Comparison of ENCODE assay signal across 16 cellular contexts in the genomic region with DNA sequence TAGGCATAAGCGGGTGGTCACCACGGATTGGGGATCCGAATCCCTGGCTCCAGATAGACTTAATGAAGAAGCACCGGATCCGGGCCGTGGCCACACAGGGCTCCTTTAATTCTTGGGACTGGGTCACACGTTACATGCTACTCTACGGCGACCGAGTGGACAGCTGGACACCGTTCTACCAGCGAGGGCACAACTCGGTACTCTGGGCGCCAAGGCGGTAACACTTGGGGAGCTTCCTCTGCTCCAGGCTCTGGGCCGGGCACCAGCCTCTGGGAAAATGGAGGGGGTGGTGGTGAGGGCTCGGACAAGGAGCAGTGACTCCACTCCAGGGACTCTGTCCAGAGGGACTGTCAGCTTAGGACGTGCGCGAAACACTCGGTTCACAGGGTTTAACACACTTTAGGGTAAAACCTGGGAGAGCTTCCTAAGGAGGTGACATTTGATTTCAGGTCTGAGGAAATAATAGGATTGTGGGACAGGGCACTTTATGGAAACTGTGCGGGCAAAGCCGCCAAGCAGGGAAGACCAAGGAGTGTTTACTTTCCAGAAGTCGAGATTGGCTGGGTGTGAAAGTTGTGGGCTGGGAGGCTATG. TPM values are rescaled to one million over a fixed set of nuclear protein-coding genes. Genes with fewer than 3 reads are reported as not detected.
DNase-seq lines count a peak whose midpoint lies in the region; ATAC-seq, FAIRE-seq and TF ChIP-seq lines count a peak whose summit lies in the region.
"Had no signal": no experiment of that assay in that cellular context is flagged by ENCODE, and none has a peak within 500 bp of the region (broad histone marks: within the 10 kb centered on the region; RNA-seq: fewer than 3 reads in every experiment).

No MANE protein-coding gene starts in this region.

- H3K23ac ChIP-seq in H1 (ENCODE audit: insufficient read length): no peak overlapping the region
- peak overlapping the region; percentile 48 for H3K23ac ChIP-seq in mesendoderm (ENCODE audit: low read length)

- ATAC-seq in HG03280 (IDR thresholded peaks at IDR 0.05; ENCODE audit: unreplicated experiment) (no peak), GM21619 (IDR thresholded peaks at IDR 0.05; ENCODE audit: unreplicated experiment) (no peak)
- ATAC-seq: K562; stimulated activated naive CD8-positive, alpha-beta T cell treated with anti-CD3 and anti-CD28 coated beads, Interleukin-15, amount 100 ng/mL, for 72 hours had no signal

- intact Hi-C loops in stomach (cut with DNase I; ENCODE audit: low total_unique reads): loop anchor here (10.0 kb wide), 1 partner anchor 99 kb away; no protein-coding TSS in a partner anchor

- H3K4ac ChIP-seq in H1 (replicated peaks; ENCODE audit: insufficient read length, low read depth, low read length) (no peak overlapping the region), mesendoderm (ENCODE audit: low read depth, low read length) (no peak overlapping the region)

- CTCF ChIA-PET in H1 (lab: Charles Lee; ENCODE audit: partially characterized antibody): interaction anchor here (0.7 to 3.4 kb wide), 19 partner anchors 9 to 135 kb away, joined by 3 to 22 read pairs (median 4); partner anchors contain the start of genes PSMC3IP and TUBG2

- H3K56ac ChIP-seq in H1 (replicated peaks; ENCODE audit: insufficient read length, low read depth, low read length): no peak overlapping the region
- H3K56ac ChIP-seq in mesendoderm (ENCODE audit: low read length): no peak overlapping the region

- H3K27ac ChIP-seq in H1 (ENCODE audit: low read depth, low read length) (no peak overlapping the region), mesendoderm (ENCODE audit: low read depth, low read length) (no peak overlapping the region), stomach (peak overlapping the region; percentile 35 to 99 (median 74))

- H4K91ac ChIP-seq in H1 (replicated peaks; ENCODE audit: insufficient read length, low read length): no peak overlapping the region

- H3K79me1 ChIP-seq in H1 (ENCODE audit: low read depth, low read length): no peaks in the 10 kb centered on the region
- H3K79me1 ChIP-seq in mesendoderm (ENCODE audit: low read length): no peaks in the 10 kb centered on the region

- H4K20me1 ChIP-seq in H1 (replicated peaks in 1 of 2; ENCODE audit: control insufficient read depth in 1 of 2, insufficient read depth in 2 of 2, low read length in 2 of 2): peaks cover 0 to 5% of the 10 kb centered on the region in 2 experiments

- H3K79me2 ChIP-seq in H1 (ENCODE audit: control insufficient read depth in 1 of 2, insufficient read depth in 2 of 2, low read length in 2 of 2) (no peaks in the 10 kb centered on the region), mesendoderm (ENCODE audit: control insufficient read depth, insufficient read depth, low read length) (no peaks in the 10 kb centered on the region)

- H3K9ac ChIP-seq in NT2/D1 (ENCODE audit: insufficient read length, low read depth) (peak overlapping the region; percentile 57), H1 (replicated peaks in 1 of 4; ENCODE audit: extremely low read depth in 1 of 4, low read depth in 3 of 4, low read length in 3 of 4) (no peak overlapping the region), mesendoderm (ENCODE audit: low read length) (peak overlapping the region; percentile 30)

- FAIRE-seq in H1 (lab: Jason Lieb, UNC): no peak
- FAIRE-seq: islet of Langerhans, K562 had no signal

- POLR2A ChIA-PET in H1 (lab: Charles Lee; ENCODE audit: partially characterized antibody): interaction anchor here (0.8 to 2.4 kb wide), 16 partner anchors 8 to 148 kb away, joined by 3 to 16 read pairs (median 4); partner anchors contain the start of genes NAGLU, VPS25 and WNK4

- no peak overlapping the region for H2AK5ac ChIP-seq in H1 (ENCODE audit: low read depth, low read length)
- no peak overlapping the region for H2AK5ac ChIP-seq in mesendoderm (ENCODE audit: low read length)

- no peak for TF ChIP-seq EP300 in H1 (IDR thresholded peaks at IDR 0.05; ENCODE audit: borderline replicate concordance in 1 of 2, low read depth in 2 of 2, low read length in 2 of 2)
- no peak for TF ChIP-seq EP300 in stomach (IDR thresholded peaks at IDR 0.05)

- TF ChIP-seq RAD21 in H1 (IDR thresholded peaks at IDR 0.05 in 1 of 2, conservative IDR thresholded peaks at IDR 0.05 in 1 of 2; ENCODE audit: low read depth in 2 of 2, low read length in 2 of 2): no peak

- H2BK15ac ChIP-seq in H1 (ENCODE audit: low read length) (no peak overlapping the region), mesendoderm (replicated peaks; ENCODE audit: low read depth) (no peak overlapping the region)

- H2BK120ac ChIP-seq in H1 (replicated peaks; ENCODE audit: low read depth, low read length): no peak overlapping the region
- no peak overlapping the region for H2BK120ac ChIP-seq in mesendoderm (ENCODE audit: low read depth, low read length)

- no peak for DNase-seq in NT2/D1 (ENCODE audit: low read depth, low spot score)
- DNase-seq in H1 (ENCODE audit: low read depth in 1 of 2, low spot score in 2 of 2): no peak
- DNase-seq in mesendoderm: no peak
- peak; percentile 44 for DNase-seq in stomach
- DNase-seq in DMS 273 treated with DMSO at 0.1 percent for 48 hours (lab: John Stamatoyannopoulos, UW): no peak
- DNase-seq in NCI-H187 (lab: John Stamatoyannopoulos, UW): no peak
- DNase-seq: activated CD8-positive, alpha-beta memory T cell treated with anti-CD3 and anti-CD28 coated beads, Interleukin-2, amount 50 U/mL, for 4 hours; COR-L47; NCI-H1694; SIG-M5; stimulated activated CD4-positive, alpha-beta T cell treated with anti-CD3 and anti-CD28 coated beads, Interleukin-2, amount 100 ng/mL, for 24 hours; stimulated activated naive CD8-positive, alpha-beta T cell treated with anti-CD3 and anti-CD28 coated beads, Interleukin-15, amount 100 ng/mL, for 72 hours had no signal

- no peaks in the 10 kb centered on the region for H3K9me3 ChIP-seq in NT2/D1 (ENCODE audit: insufficient read depth, low read length)
- H3K9me3 ChIP-seq in H1 (ENCODE audit: insufficient read depth in 2 of 2, low read depth in 1 of 2, low read length in 1 of 2): no peaks in the 10 kb centered on the region
- no peaks in the 10 kb centered on the region for H3K9me3 ChIP-seq in stomach

- H2AFZ ChIP-seq in H1 (ENCODE audit: low read length): no peak overlapping the region

- no peak overlapping the region for H3K14ac ChIP-seq in H1 (ENCODE audit: insufficient read length)

- H3K27me3 ChIP-seq in NT2/D1 (ENCODE audit: insufficient read depth, insufficient read length) (peaks cover 11% of the 10 kb centered on the region), H1 (replicated peaks in 1 of 4; ENCODE audit: control insufficient read depth in 3 of 4, extremely low read depth in 1 of 4, insufficient read depth in 3 of 4, low read length in 3 of 4) (peaks cover 0 to 29% (median 22%) of the 10 kb centered on the region in 4 experiments; a peak in 5 of 7 replicates), mesendoderm (ENCODE audit: insufficient read depth, low read length, poor library complexity) (peaks cover 4% of the 10 kb centered on the region), stomach (peaks cover 0 to 26% (median 7%) of the 10 kb centered on the region in 3 donors)

- H2BK20ac ChIP-seq in H1 (ENCODE audit: low read length): no peak overlapping the region

- H2BK12ac ChIP-seq in H1 (ENCODE audit: low read depth, low read length): no peak overlapping the region

- H3K4me3 ChIP-seq in NT2/D1 (ENCODE audit: insufficient read length, low read depth) (peak overlapping the region; percentile 8), H1 (ENCODE audit: extremely low read depth in 1 of 4, insufficient read depth in 2 of 4, low read depth in 3 of 4, low read length in 4 of 4) (peak overlapping the region in 2 of 4 experiments; percentile 60 to 71; a peak in 3 of 8 replicates), mesendoderm (ENCODE audit: low read length) (no peak overlapping the region), stomach (peak overlapping the region; percentile 40 to 59 (median 46))
- H3K4me3 ChIP-seq: K562 had no signal

- H3K4me2 ChIP-seq in H1 (ENCODE audit: insufficient read depth in 1 of 2, low read depth in 2 of 2, low read length in 2 of 2) (peak overlapping the region; percentile 86), mesendoderm (ENCODE audit: low read length) (no peak overlapping the region)

- H4K5ac ChIP-seq in H1 (ENCODE audit: insufficient read length, low read depth, low read length) (no peak overlapping the region), mesendoderm (ENCODE audit: low read length) (no peak overlapping the region)

- peaks cover 22% of the 10 kb centered on the region; the same call in 1 of the 2 replicates for H3K23me2 ChIP-seq in H1 (ENCODE audit: low read depth, low read length)

- H2BK5ac ChIP-seq in H1 (ENCODE audit: low read depth, low read length) (no peak overlapping the region), mesendoderm (ENCODE audit: low read length) (no peak overlapping the region)

- TF ChIP-seq CTCF in H1 (IDR thresholded peaks at IDR 0.05; ENCODE audit: control extremely low read depth in 1 of 3, insufficient read depth in 1 of 3, low read depth in 1 of 3, low read length in 3 of 3): no peak
- no peak for TF ChIP-seq CTCF in stomach (IDR thresholded peaks at IDR 0.05)

- TF ChIP-seq POLR2A in H1 (IDR thresholded peaks at IDR 0.05; ENCODE audit: control extremely low read depth in 1 of 2, low read depth in 2 of 2, low read length in 2 of 2) (no peak), stomach (IDR thresholded peaks at IDR 0.05) (no peak)

- H3K36me3 ChIP-seq in NT2/D1 (ENCODE audit: insufficient read depth, insufficient read length, low read length) (peaks cover 38% of the 10 kb centered on the region), H1 (ENCODE audit: control insufficient read depth in 2 of 4, insufficient read depth in 4 of 4, low read length in 3 of 4) (peaks cover 0 to 4% (median 0%) of the 10 kb centered on the region in 4 experiments; a peak in 2 of 8 replicates), mesendoderm (ENCODE audit: control insufficient read depth, insufficient read depth, low read length) (no peaks in the 10 kb centered on the region), stomach (peaks cover 0 to 33% (median 15%) of the 10 kb centered on the region in 4 donors)

- WGBS in H1 (ENCODE audit: extremely low coverage in 1 of 2, insufficient coverage in 1 of 2, insufficient read length in 1 of 2, insufficient replicate concordance in 2 of 2, low coverage in 1 of 2, low lambda C conversion rate in 2 of 2, missing lambda C conversion rate in 1 of 2), 2 experiments: 74% methylated on average over 24 of the region's 24 CpGs; no CpG with 5 or more reads in 1 of the 2 experiments
- WGBS in mesendoderm (ENCODE audit: extremely low coverage, insufficient coverage, low lambda C conversion rate): no CpG with 5 or more reads among the region's 24 CpGs
- WGBS in stomach, 5 donors: 17 to 40% (median 22%) methylated on average over 20 to 24 of the region's 24 CpGs

- no peak overlapping the region for H4K8ac ChIP-seq in H1 (ENCODE audit: extremely low read depth, insufficient read depth, low read length)
- H4K8ac ChIP-seq in mesendoderm (ENCODE audit: low read depth, low read length): no peak overlapping the region

- H3K18ac ChIP-seq in H1 (ENCODE audit: extremely low read depth, low read length): no peak overlapping the region
- no peak overlapping the region for H3K18ac ChIP-seq in mesendoderm (ENCODE audit: low read length)

- peaks cover 38% of the 10 kb centered on the region for H3K4me1 ChIP-seq in NT2/D1 (ENCODE audit: insufficient read depth, insufficient read length)
- peaks cover 0 to 24% (median 21%) of the 10 kb centered on the region in 4 experiments; a peak in 6 of 7 replicates for H3K4me1 ChIP-seq in H1 (replicated peaks in 1 of 4; ENCODE audit: control insufficient read depth in 3 of 4, insufficient read depth in 4 of 4, low read length in 3 of 4)
- peaks cover 8% of the 10 kb centered on the region for H3K4me1 ChIP-seq in mesendoderm (ENCODE audit: control insufficient read depth, low read depth, low read length)
- peaks cover 38 to 63% (median 56%) of the 10 kb centered on the region in 4 donors for H3K4me1 ChIP-seq in stomach

RNA-seq across cellular contexts. Expression of gene CNTNAP1, which starts 1.8 kb away (rescaled TPM):
- 4.7 and 5.2 TPM in 2 replicates for total RNA-seq in H1 (2021; fragmentation: NEBNext Ultra II Directional; extraction: Animal tissue kit (Norgen Biotek cat#: 25700))
- polyA plus RNA-seq in H1 (2011; rRNA removed) (10.0 and 13.5 TPM in 2 replicates), stomach (1 to 10 TPM in 2 of 3 donors, under 1 TPM in 1; 0.76 to 2.7 (median 2.6) TPM)
- 8.8 TPM for polyA plus RNA-seq in H1 (2011; cell fraction: cytosol; rRNA removed)
- polyA plus RNA-seq in H1 (2011; cell fraction: nucleus; rRNA removed): 44.1 TPM
- polyA plus RNA-seq in H1 (2012, experiment 1 of 2): 9.1 to 13.8 TPM (median 11.5 TPM) in 4 replicates
- polyA plus RNA-seq in H1 (2012, experiment 2 of 2): 6.8 TPM
- polyA plus RNA-seq in H1 (2013, experiment 1 of 2): 4.0 TPM
- 3.4 TPM for polyA plus RNA-seq in H1 (2013, experiment 2 of 2)
- 7.6 and 8.9 TPM in 2 replicates for polyA minus RNA-seq in H1 (2011; rRNA and poly(A)+ RNA removed)
- 4.9 TPM for polyA minus RNA-seq in H1 (2011; cell fraction: cytosol; rRNA and poly(A)+ RNA removed)
- polyA minus RNA-seq in H1 (2011; cell fraction: nucleus; rRNA and poly(A)+ RNA removed): 8.2 TPM
- polyA plus RNA-seq in mesendoderm (2013, experiment 1 of 2): 0.32 TPM
- 0.27 TPM for polyA plus RNA-seq in mesendoderm (2013, experiment 2 of 2)
- 10 to 100 TPM in 2 of 5 donors, 1 to 10 TPM in 3; 6.7 to 13.3 (median 9.0) TPM for total RNA-seq in stomach

RNA-seq across cellular contexts. Expression of gene CCR10, which starts 2.5 kb away (rescaled TPM):
- 0.75 and 1.1 TPM in 2 replicates for total RNA-seq in H1 (2021; fragmentation: NEBNext Ultra II Directional; extraction: Animal tissue kit (Norgen Biotek cat#: 25700))
- 4.0 and 5.7 TPM in 2 replicates for polyA plus RNA-seq in H1 (2011; rRNA removed)
- polyA plus RNA-seq in H1 (2011; cell fraction: cytosol; rRNA removed): 2.5 TPM
- polyA plus RNA-seq in H1 (2011; cell fraction: nucleus; rRNA removed): 2.8 TPM
- 1.8 to 2.8 TPM (median 2.2 TPM) in 4 replicates for polyA plus RNA-seq in H1 (2012, experiment 1 of 2)
- 1.9 TPM for polyA plus RNA-seq in H1 (2012, experiment 2 of 2)
- polyA plus RNA-seq in H1 (2013, experiment 1 of 2): 2.1 TPM
- 1.7 TPM for polyA plus RNA-seq in H1 (2013, experiment 2 of 2)
- 0.28 and 0.29 TPM in 2 replicates for polyA minus RNA-seq in H1 (2011; rRNA and poly(A)+ RNA removed)
- 2.6 TPM for polyA minus RNA-seq in H1 (2011; cell fraction: cytosol; rRNA and poly(A)+ RNA removed)
- 1.3 TPM for polyA minus RNA-seq in H1 (2011; cell fraction: nucleus; rRNA and poly(A)+ RNA removed)
- 0.08 TPM for polyA plus RNA-seq in mesendoderm (2013, experiment 1 of 2)
- polyA plus RNA-seq in mesendoderm (2013, experiment 2 of 2): 0.21 TPM
- 10 to 100 TPM in 1 of 5 donors, 1 to 10 TPM in 3, not detected in 1; 1.7 to 11.7 (median 7.0) TPM for total RNA-seq in stomach
- polyA plus RNA-seq in stomach: 1 to 10 TPM in 1 of 3 donors, under 1 TPM in 2; 0.55 to 1.4 (median 0.56) TPM

RNA-seq across cellular contexts. Expression of gene PLEKHH3, which starts 7.3 kb away (rescaled TPM):
- 11.1 and 13.7 TPM in 2 replicates for total RNA-seq in H1 (2021; fragmentation: NEBNext Ultra II Directional; extraction: Animal tissue kit (Norgen Biotek cat#: 25700))
- 13.5 and 23.7 TPM in 2 replicates for polyA plus RNA-seq in H1 (2011; rRNA removed)
- polyA plus RNA-seq in H1 (2011; cell fraction: cytosol; rRNA removed): 12.2 TPM
- polyA plus RNA-seq in H1 (2011; cell fraction: nucleus; rRNA removed): 34.2 TPM
- polyA plus RNA-seq in H1 (2012, experiment 1 of 2): 9.0 to 20.7 TPM (median 18.4 TPM) in 4 replicates
- polyA plus RNA-seq in H1 (2012, experiment 2 of 2): 15.8 TPM
- polyA plus RNA-seq in H1 (2013, experiment 1 of 2): 15.6 TPM
- 14.6 TPM for polyA plus RNA-seq in H1 (2013, experiment 2 of 2)
- 2.6 and 3.5 TPM in 2 replicates for polyA minus RNA-seq in H1 (2011; rRNA and poly(A)+ RNA removed)
- 14.1 TPM for polyA minus RNA-seq in H1 (2011; cell fraction: cytosol; rRNA and poly(A)+ RNA removed)
- 11.3 TPM for polyA minus RNA-seq in H1 (2011; cell fraction: nucleus; rRNA and poly(A)+ RNA removed)
- polyA plus RNA-seq in mesendoderm (2013, experiment 1 of 2): 5.1 TPM
- 5.7 TPM for polyA plus RNA-seq in mesendoderm (2013, experiment 2 of 2)
- 10 to 100 TPM; 16.5 to 96.0 (median 28.0) TPM for total RNA-seq in stomach
- 10 to 100 TPM; 19.1 to 74.4 (median 52.9) TPM for polyA plus RNA-seq in stomach

RNA-seq across cellular contexts. Expression of gene TUBG2, which starts 25.0 kb away (rescaled TPM):
- total RNA-seq in H1 (2021; fragmentation: NEBNext Ultra II Directional; extraction: Animal tissue kit (Norgen Biotek cat#: 25700)): 13.0 and 14.8 TPM in 2 replicates
- 16.6 and 31.2 TPM in 2 replicates for polyA plus RNA-seq in H1 (2011; rRNA removed)
- 25.8 TPM for polyA plus RNA-seq in H1 (2011; cell fraction: cytosol; rRNA removed)
- polyA plus RNA-seq in H1 (2011; cell fraction: nucleus; rRNA removed): 66.4 TPM
- polyA plus RNA-seq in H1 (2012, experiment 1 of 2): 16.3 to 23.9 TPM (median 20.6 TPM) in 4 replicates
- 8.5 TPM for polyA plus RNA-seq in H1 (2012, experiment 2 of 2)
- polyA plus RNA-seq in H1 (2013, experiment 1 of 2): 13.5 TPM
- 12.2 TPM for polyA plus RNA-seq in H1 (2013, experiment 2 of 2)
- polyA minus RNA-seq in H1 (2011; rRNA and poly(A)+ RNA removed): 7.4 and 10.9 TPM in 2 replicates
- 8.1 TPM for polyA minus RNA-seq in H1 (2011; cell fraction: cytosol; rRNA and poly(A)+ RNA removed)
- 18.2 TPM for polyA minus RNA-seq in H1 (2011; cell fraction: nucleus; rRNA and poly(A)+ RNA removed)
- 6.8 TPM for polyA plus RNA-seq in mesendoderm (2013, experiment 1 of 2)
- 7.1 TPM for polyA plus RNA-seq in mesendoderm (2013, experiment 2 of 2)
- 100 to 1,000 TPM in 2 of 5 donors, 10 to 100 TPM in 2, 1 to 10 TPM in 1; 4.3 to 181 (median 15.8) TPM for total RNA-seq in stomach
- 10 to 100 TPM; 13.3 to 17.1 (median 15.9) TPM for polyA plus RNA-seq in stomach

Comparison
In these comparisons a context has a peak if more than half of its experiments do, and no peak if none do; other contexts are left out.
1. H3K9ac ChIP-seq: peak in NT2/D1 (single experiment) and mesendoderm (single experiment); none in H1 (0 of 4).
2. H3K27ac ChIP-seq: peak in stomach (5 of 5); none in H1 (single experiment) and mesendoderm (single experiment).